ENCODE assay signal across 22 cellular contexts in the genomic region with DNA sequence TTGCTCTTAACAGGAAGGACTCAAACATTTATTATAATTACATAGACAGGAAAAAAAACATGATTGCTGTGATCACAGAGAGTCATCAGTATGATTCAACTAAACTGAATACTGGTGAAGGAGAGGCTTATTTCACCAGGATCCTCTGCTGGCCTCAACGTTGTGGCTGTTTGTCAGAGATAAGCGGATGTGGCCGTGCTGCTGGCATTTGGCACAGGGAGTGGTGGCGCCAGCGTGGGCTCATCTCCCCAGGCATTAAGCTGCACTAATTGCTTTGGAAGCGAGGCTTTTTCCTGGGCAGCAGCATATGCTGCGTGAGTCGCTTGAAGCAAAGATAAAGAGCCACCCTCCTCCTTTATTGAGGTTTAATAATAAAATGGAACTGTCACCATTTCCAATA.
DNase-seq lines count a peak whose midpoint lies in the region; ATAC-seq and TF ChIP-seq lines count a peak whose summit lies in the region.
"Had no signal": no experiment of that assay in that cellular context is flagged by ENCODE, and none has a peak within 500 bp of the region (broad histone marks: within the 10 kb centered on the region; RNA-seq: fewer than 3 reads in every experiment).

No MANE protein-coding gene starts in this region.

- peak; percentile 93 for DNase-seq in A172 (ENCODE audit: low spot score)
- DNase-seq in DMS 273 (lab: John Stamatoyannopoulos, UW; ENCODE audit: unreplicated experiment), result peak; percentile 60
- peak; percentile 47 for DNase-seq in NCI-H524 treated with DMSO at 0.1 percent for 48 hours (lab: John Stamatoyannopoulos, UW)
- no peak for DNase-seq in T1000 (lab: John Stamatoyannopoulos, UW)
- DNase-seq in RKO (ENCODE audit: low spot score), result no peak
- DNase-seq in activated naive CD4-positive, alpha-beta T cell (lab: John Stamatoyannopoulos, UW), result no peak
- DNase-seq: activated CD8-positive, alpha-beta T cell treated with anti-CD3 and anti-CD28 coated beads for 36 hours; activated naive CD8-positive, alpha-beta T cell treated with anti-CD3 and anti-CD28 coated beads for 36 hours; activated T-cell treated with anti-CD3 and anti-CD28 coated beads, Interleukin-2, amount 50 U/mL, for 48 hours; Caco-2; esophagus squamous epithelium; GF-D8; KG1; NCI-H1105 treated with DMSO at 0.1 percent for 48 hours; NCI-H510A; pancreas; stimulated activated CD4-positive, alpha-beta T cell treated with anti-CD3 and anti-CD28 coated beads, Interleukin-4, amount 100 ng/mL, for 1 hour; uterus had no signal

- peaks cover 0 to 9% (median 3%) of the 10 kb centered on the region in 5 experiments for H3K9me3 Mint-ChIP-seq in brain
- H3K9me3 Mint-ChIP-seq: activated CD8-positive, alpha-beta T cell treated with anti-CD3 and anti-CD28 coated beads for 36 hours; activated naive CD8-positive, alpha-beta T cell treated with anti-CD3 and anti-CD28 coated beads for 36 hours had no signal

- no peak for ATAC-seq in HG03442 (IDR thresholded peaks at IDR 0.05; ENCODE audit: unreplicated experiment)
- ATAC-seq: activated CD8-positive, alpha-beta T cell treated with anti-CD3 and anti-CD28 coated beads for 36 hours; Panc1; pancreas; WTC11 had no signal

- peaks cover 4% of the 10 kb centered on the region for H3K36me3 Mint-ChIP-seq in brain
- H3K36me3 Mint-ChIP-seq: activated naive CD8-positive, alpha-beta T cell treated with anti-CD3 and anti-CD28 coated beads for 36 hours; WTC11 had no signal

- H3K27me3 Mint-ChIP-seq in brain, result no peaks in the 10 kb centered on the region
- H3K27me3 Mint-ChIP-seq: activated CD8-positive, alpha-beta T cell treated with anti-CD3 and anti-CD28 coated beads for 36 hours had no signal

- no peak for TF ChIP-seq CTCF in brain (conservative IDR thresholded peaks at IDR 0.05)

- H3K4me3 Mint-ChIP-seq in brain, result no peak overlapping the region
- H3K4me3 Mint-ChIP-seq: activated CD8-positive, alpha-beta T cell treated with anti-CD3 and anti-CD28 coated beads for 36 hours; activated naive CD8-positive, alpha-beta T cell treated with anti-CD3 and anti-CD28 coated beads for 36 hours; WTC11 had no signal

- H3K4me1 Mint-ChIP-seq in brain, result peaks cover 44% of the 10 kb centered on the region
- H3K4me1 Mint-ChIP-seq: activated naive CD8-positive, alpha-beta T cell treated with anti-CD3 and anti-CD28 coated beads for 36 hours; WTC11 had no signal

- peak overlapping the region; percentile 10 to 95 (median 81) for H3K27ac Mint-ChIP-seq in brain
- H3K27ac Mint-ChIP-seq: activated CD8-positive, alpha-beta T cell treated with anti-CD3 and anti-CD28 coated beads for 36 hours; activated naive CD8-positive, alpha-beta T cell treated with anti-CD3 and anti-CD28 coated beads for 36 hours; WTC11 had no signal

Comparison
In these comparisons a context has a peak if more than half of its experiments do, and no peak if none do; other contexts are left out.
1. DNase-seq: peak in A172 (single experiment), DMS 273 (single experiment) and NCI-H524 treated with DMSO at 0.1 percent for 48 hours (single experiment); none in T1000 (single experiment), RKO (single experiment) and activated naive CD4-positive, alpha-beta T cell (0 of 4).